Comparison of ENCODE assay signal across 1 cellular context in the genomic region with DNA sequence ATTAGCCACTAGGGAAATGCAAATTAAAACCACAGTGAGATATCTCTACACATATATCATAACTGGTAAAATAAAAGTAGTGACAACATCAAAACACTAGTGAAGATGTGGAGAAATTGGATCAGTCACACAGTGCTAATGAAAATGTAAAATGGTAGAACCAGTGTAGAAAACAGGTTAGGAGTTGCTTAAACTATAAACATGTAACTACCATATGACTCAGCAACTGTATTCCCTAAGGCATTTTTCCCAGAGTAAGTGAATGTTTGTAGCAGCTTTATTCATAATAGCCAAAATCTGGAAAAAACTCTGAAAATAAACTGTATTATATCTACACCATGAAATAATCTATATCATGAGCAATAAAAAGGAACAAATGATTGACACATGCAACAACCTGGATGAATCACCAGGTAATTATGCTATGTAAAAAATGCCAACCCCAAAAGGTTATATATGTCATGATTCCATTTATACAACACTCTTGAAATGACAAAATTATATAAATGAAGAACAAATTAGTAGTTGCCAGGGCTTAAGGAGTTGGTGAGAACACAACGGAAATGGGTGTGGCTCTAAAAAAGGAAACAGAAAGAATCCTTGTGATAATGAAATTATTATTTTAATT.
TF ChIP-seq lines count a peak whose summit lies in the region.

No MANE protein-coding gene starts in this region.

TF ChIP-seq in K562, 482 proteins besides CTCF, POLR2A, EP300 and RAD21 (continued from another document):
- TF ChIP-seq ZNF592 (IDR thresholded peaks at IDR 0.05), result 0 out of 2 replicates have a peak, but pooled peaks have one; percentile 8
- TF ChIP-seq ZNF253 (CRISPR knock-in tag; conservative IDR thresholded peaks at IDR 0.05), result no peak
- 0 out of 2 replicates have a peak, but pooled peaks have one; percentile 5 for TF ChIP-seq MAFG (tag; conservative IDR thresholded peaks at IDR 0.05)
- peak; percentile 60; the same call in 1 of the 2 replicates for TF ChIP-seq PKNOX1 (IDR thresholded peaks at IDR 0.05)
- TF ChIP-seq C11orf30 (IDR thresholded peaks at IDR 0.05; ENCODE audit: low read depth), result 0 out of 2 replicates have a peak, but pooled peaks have one; percentile 27
- TF ChIP-seq ZSCAN32 (CRISPR knock-in tag; IDR thresholded peaks at IDR 0.05), result no peak
